ENCODE assay signal across 1 cellular context in the genomic region with DNA sequence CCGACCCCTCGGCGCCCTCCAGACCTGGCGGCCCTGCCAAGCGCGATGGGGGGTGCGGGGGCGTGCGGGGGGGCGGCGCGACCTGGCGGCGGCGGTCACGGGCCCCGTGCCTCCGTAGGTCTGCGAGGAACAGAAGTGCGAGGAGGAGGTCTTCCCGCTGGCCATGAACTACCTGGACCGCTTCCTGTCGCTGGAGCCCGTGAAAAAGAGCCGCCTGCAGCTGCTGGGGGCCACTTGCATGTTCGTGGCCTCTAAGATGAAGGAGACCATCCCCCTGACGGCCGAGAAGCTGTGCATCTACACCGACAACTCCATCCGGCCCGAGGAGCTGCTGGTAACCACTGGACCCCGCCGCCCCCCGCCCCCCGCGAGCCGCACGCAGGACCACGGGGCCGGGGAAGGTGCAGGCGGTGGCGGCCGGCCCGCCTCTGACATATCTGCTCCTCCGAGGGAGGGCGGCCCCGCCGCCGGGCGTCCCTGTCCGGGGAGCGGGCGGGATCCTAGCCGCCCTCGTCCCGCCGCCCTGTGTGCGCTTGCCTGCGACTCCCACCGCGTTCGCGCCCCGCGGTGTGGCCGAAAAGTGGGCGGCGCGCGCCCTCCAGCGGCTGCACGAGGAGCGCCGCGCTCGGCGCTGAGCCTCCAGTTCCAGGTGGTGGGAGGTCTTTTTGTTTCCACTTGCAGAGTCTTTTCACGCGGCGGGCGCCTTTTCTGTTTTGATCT.
TF ChIP-seq lines count a peak whose summit lies in the region.

No MANE protein-coding gene starts in this region.

TF ChIP-seq in H1, 55 proteins besides CTCF, POLR2A, EP300 and RAD21 (continued from another document):
- TF ChIP-seq, protein P1, sequence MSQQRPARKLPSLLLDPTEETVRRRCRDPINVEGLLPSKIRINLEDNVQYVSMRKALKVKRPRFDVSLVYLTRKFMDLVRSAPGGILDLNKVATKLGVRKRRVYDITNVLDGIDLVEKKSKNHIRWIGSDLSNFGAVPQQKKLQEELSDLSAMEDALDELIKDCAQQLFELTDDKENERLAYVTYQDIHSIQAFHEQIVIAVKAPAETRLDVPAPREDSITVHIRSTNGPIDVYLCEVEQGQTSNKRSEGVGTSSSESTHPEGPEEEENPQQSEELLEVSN (IDR thresholded peaks at IDR 0.05) = 0 out of 2 replicates have a peak, but pooled peaks have one; percentile 11
- TF ChIP-seq GABPA (IDR thresholded peaks at IDR 0.05; ENCODE audit: borderline replicate concordance, insufficient read depth, low read length) (no peak), ASH2L (IDR thresholded peaks at IDR 0.05; ENCODE audit: low read length) (peak; percentile 24), POLR2AphosphoS5 (IDR thresholded peaks at IDR 0.05; ENCODE audit: low read depth, low read length) (peak; percentile 28; the same call in 1 of the 2 replicates), EZH2 (IDR thresholded peaks at IDR 0.05; ENCODE audit: low read depth, low read length, severe bottlenecking) (peak; percentile 22), RNF2 (IDR thresholded peaks at IDR 0.05; ENCODE audit: borderline replicate concordance, low read depth, low read length, missing control alignments, poor library complexity, severe bottlenecking) (no peak), JUN (IDR thresholded peaks at IDR 0.05; ENCODE audit: low read depth, low read length) (no peak)
